In the genomic region with DNA sequence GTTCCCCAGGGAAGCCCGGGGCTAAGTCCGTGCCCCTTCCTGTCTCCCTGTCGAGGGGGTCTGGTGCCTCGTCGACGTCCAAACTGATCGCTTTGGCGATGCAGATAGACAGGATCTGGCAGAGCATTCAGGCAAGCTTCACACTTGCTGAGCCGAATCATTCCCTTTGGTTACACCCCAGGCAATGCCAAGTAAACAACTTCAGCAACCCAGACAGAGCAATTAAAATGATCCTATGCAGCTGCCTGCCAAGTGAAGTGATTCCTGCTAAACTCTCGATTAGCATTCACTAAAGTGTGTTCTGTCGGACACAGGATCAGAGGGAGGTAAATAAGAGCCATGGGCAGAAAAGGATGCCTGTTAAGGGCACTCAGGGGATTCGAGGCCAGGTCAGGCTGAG, we compare ENCODE assay signal across 16 cellular contexts.
DNase-seq lines count a peak whose midpoint lies in the region; ATAC-seq, FAIRE-seq and TF ChIP-seq lines count a peak whose summit lies in the region.
"Had no signal": no experiment of that assay in that cellular context is flagged by ENCODE, and none has a peak within 500 bp of the region (broad histone marks: within the 10 kb centered on the region; RNA-seq: fewer than 3 reads in every experiment).

No MANE protein-coding gene starts in this region.

- ATAC-seq in GM18873 (IDR thresholded peaks at IDR 0.05; ENCODE audit: low FRiP score, unreplicated experiment) (no peak), HG03442 (IDR thresholded peaks at IDR 0.05; ENCODE audit: unreplicated experiment) (no peak), GM18861 (IDR thresholded peaks at IDR 0.05; ENCODE audit: unreplicated experiment) (no peak)
- ATAC-seq: activated CD8-positive, alpha-beta memory T cell treated with anti-CD3 and anti-CD28 coated beads, Interleukin-2, amount 10 ng/mL, durations not matched to agents 7 days and 5 days; left lung had no signal

- peak; percentile 84 for DNase-seq in DMS79 treated with DMSO at 0.1 percent for 48 hours (lab: John Stamatoyannopoulos, UW)
- peak; percentile 78 for DNase-seq in NCI-H1694 (lab: John Stamatoyannopoulos, UW)
- DNase-seq in NCI-H446 (lab: John Stamatoyannopoulos, UW) = peak; percentile 78 to 90
- peak; percentile 87 for DNase-seq in left kidney (ENCODE audit: low read depth, low spot score)
- DNase-seq in H54 (ENCODE audit: insufficient read length, low spot score) = no peak
- DNase-seq: activated CD4-positive, CD25-positive, alpha-beta regulatory T cell treated with anti-CD3 and anti-CD28 coated beads, Interleukin-2, amount 50 U/mL, for 72 hours; activated CD8-positive, alpha-beta memory T cell treated with anti-CD3 and anti-CD28 coated beads, Interleukin-2, amount 10 ng/mL, durations not matched to agents 7 days and 5 days; activated effector memory CD4-positive, alpha-beta T cell treated with Interleukin-2 at 50 U/mL for 16 hours; foreskin melanocyte; left lung; MV-4-11; pancreas had no signal

- no peak for FAIRE-seq in H54 (lab: Jason Lieb, UNC)
- FAIRE-seq: GM19239, pancreas had no signal

- no peak for TF ChIP-seq POLR2A in H54 (IDR thresholded peaks at IDR 0.05; ENCODE audit: low read depth, low read length)
